15 cellular contexts compared by ENCODE assay signal in genomic region chr3:42412526-42413155, GRCh38. TPM values are rescaled to one million over a fixed set of nuclear protein-coding genes. Genes with fewer than 3 reads are reported as not detected.
DNase-seq lines count a peak whose midpoint lies in the region; ATAC-seq and TF ChIP-seq lines count a peak whose summit lies in the region.
"Had no signal": no experiment of that assay in that cellular context is flagged by ENCODE, and none has a peak within 500 bp of the region (broad histone marks: within the 10 kb centered on the region; RNA-seq: fewer than 3 reads in every experiment).

No MANE protein-coding gene starts in this region.

- peaks cover 9% of the 10 kb centered on the region for H3K9me3 Mint-ChIP-seq in glutamatergic neuron (ENCODE audit: unreplicated experiment)
- no peaks in the 10 kb centered on the region for H3K9me3 Mint-ChIP-seq in T-helper 2 cell treated with Interferon-gamma antibody and Interleukin-4, amounts not matched to agents 5 μg/mL and 100 μg/mL, for 36 hours
- H3K9me3 Mint-ChIP-seq: CD8-positive, alpha-beta T cell had no signal

- peak overlapping the region; percentile 35 for H3K4me3 Mint-ChIP-seq in glutamatergic neuron (ENCODE audit: unreplicated experiment)
- H3K4me3 Mint-ChIP-seq in T-helper 2 cell treated with Interferon-gamma antibody and Interleukin-4, amounts not matched to agents 5 μg/mL and 100 μg/mL, for 36 hours, result no peak overlapping the region
- H3K4me3 Mint-ChIP-seq: B cell; CD8-positive, alpha-beta T cell had no signal

- no peak for TF ChIP-seq CTCF in glutamatergic neuron (IDR thresholded peaks at IDR 0.05; ENCODE audit: partially characterized antibody, unreplicated experiment)

- peaks cover 5% of the 10 kb centered on the region for H3K27me3 Mint-ChIP-seq in glutamatergic neuron (ENCODE audit: unreplicated experiment)
- H3K27me3 Mint-ChIP-seq in T-helper 2 cell treated with Interferon-gamma antibody and Interleukin-4, amounts not matched to agents 5 μg/mL and 100 μg/mL, for 36 hours (ENCODE audit: low read depth), result peaks cover 10% of the 10 kb centered on the region

- ATAC-seq in GM18907 (IDR thresholded peaks at IDR 0.05; ENCODE audit: unreplicated experiment), result no peak
- ATAC-seq: CD8-positive, alpha-beta T cell had no signal

- peak; percentile 76 for DNase-seq in DMS 273 (lab: John Stamatoyannopoulos, UW; ENCODE audit: unreplicated experiment)
- peak; percentile 52 to 88 for DNase-seq in NCI-H524 (lab: John Stamatoyannopoulos, UW)
- DNase-seq in NCI-H82 treated with DMSO at 0.1 percent for 48 hours (lab: John Stamatoyannopoulos, UW; ENCODE audit: unreplicated experiment), result peak; percentile 48
- DNase-seq in glutamatergic neuron, result peak; percentile 56
- DNase-seq in NCI-H1694 (lab: John Stamatoyannopoulos, UW), result no peak
- no peak for DNase-seq in NCI-H2081 treated with DMSO at 0.1 percent for 48 hours (lab: John Stamatoyannopoulos, UW)
- no peak for DNase-seq in T-helper 2 cell treated with Interferon-gamma antibody and Interleukin-4, amounts not matched to agents 5 μg/mL and 100 μg/mL, for 36 hours (ENCODE audit: low spot score)
- DNase-seq: 8988T; Calu3; CD8-positive, alpha-beta T cell; GM23248 had no signal

- H3K4me1 Mint-ChIP-seq in glutamatergic neuron (ENCODE audit: low read depth, unreplicated experiment), result peaks cover 42% of the 10 kb centered on the region
- no peaks in the 10 kb centered on the region for H3K4me1 Mint-ChIP-seq in T-helper 2 cell treated with Interferon-gamma antibody and Interleukin-4, amounts not matched to agents 5 μg/mL and 100 μg/mL, for 36 hours (ENCODE audit: low read depth)
- H3K4me1 Mint-ChIP-seq: B cell had no signal

- H3K36me3 Mint-ChIP-seq in glutamatergic neuron (ENCODE audit: unreplicated experiment), result peaks cover 3% of the 10 kb centered on the region
- no peaks in the 10 kb centered on the region for H3K36me3 Mint-ChIP-seq in T-helper 2 cell treated with Interferon-gamma antibody and Interleukin-4, amounts not matched to agents 5 μg/mL and 100 μg/mL, for 36 hours (ENCODE audit: low read depth)
- H3K36me3 Mint-ChIP-seq: CD8-positive, alpha-beta T cell had no signal

- peak overlapping the region; percentile 92 for H3K27ac Mint-ChIP-seq in glutamatergic neuron (ENCODE audit: unreplicated experiment)
- H3K27ac Mint-ChIP-seq in T-helper 2 cell treated with Interferon-gamma antibody and Interleukin-4, amounts not matched to agents 5 μg/mL and 100 μg/mL, for 36 hours, result no peak overlapping the region
- H3K27ac Mint-ChIP-seq: B cell; CD8-positive, alpha-beta T cell had no signal

RNA-seq across cellular contexts. Expression of gene LYZL4, which starts 2.2 kb away (rescaled TPM):
- total RNA-seq in glutamatergic neuron (ENCODE audit: unreplicated experiment), result not detected
- total RNA-seq: A673; B cell; Calu3; CD8-positive, alpha-beta T cell; GM23248; H4 had no signal

Comparison
In these comparisons a context has a peak if more than half of its experiments do, and no peak if none do; other contexts are left out.
1. DNase-seq: peak in DMS 273 (single experiment), NCI-H524 (2 of 2), NCI-H82 treated with DMSO at 0.1 percent for 48 hours (single experiment) and glutamatergic neuron (single experiment); none in NCI-H1694 (single experiment), NCI-H2081 treated with DMSO at 0.1 percent for 48 hours (single experiment) and T-helper 2 cell treated with Interferon-gamma antibody and Interleukin-4, amounts not matched to agents 5 μg/mL and 100 μg/mL, for 36 hours (single experiment).